ENCODE assay signal across 12 cellular contexts in genomic region chr17:6454495-6455320, GRCh38. TPM values are rescaled to one million over a fixed set of nuclear protein-coding genes. Genes with fewer than 3 reads are reported as not detected.
DNase-seq lines count a peak whose midpoint lies in the region; ATAC-seq and TF ChIP-seq lines count a peak whose summit lies in the region.
"Had no signal": no experiment of that assay in that cellular context is flagged by ENCODE, and none has a peak within 500 bp of the region (broad histone marks: within the 10 kb centered on the region; RNA-seq: fewer than 3 reads in every experiment).

No MANE protein-coding gene starts in this region.

- peaks cover 10% of the 10 kb centered on the region for H3K4me1 Mint-ChIP-seq in chondrocyte (ENCODE audit: low read depth)
- peaks cover 1% of the 10 kb centered on the region for H3K4me1 Mint-ChIP-seq in mesothelial cell of epicardium

- H3K36me3 ChIP-seq in heart left ventricle, result no peaks in the 10 kb centered on the region
- H3K36me3 ChIP-seq in thyroid gland, result no peaks in the 10 kb centered on the region

- H3K4me1 ChIP-seq in heart left ventricle (peaks cover 0 to 17% (median 4%) of the 10 kb centered on the region in 12 donors), thyroid gland (peaks cover 4 to 7% of the 10 kb centered on the region in 2 donors)

- no peak for TF ChIP-seq POLR2A in heart left ventricle (IDR thresholded peaks at IDR 0.05)
- TF ChIP-seq POLR2A in thyroid gland (IDR thresholded peaks at IDR 0.05), result no peak

- TF ChIP-seq CTCF in heart left ventricle (IDR thresholded peaks at IDR 0.05) (no peak), chondrocyte (IDR thresholded peaks at IDR 0.05) (no peak), mesothelial cell of epicardium (IDR thresholded peaks at IDR 0.05; ENCODE audit: unreplicated experiment) (no peak), thyroid gland (IDR thresholded peaks at IDR 0.05) (no peak)

- DNase-seq in heart left ventricle (peak in 3 of 5 donors; percentile 9 to 46 (median 12)), left cardiac atrium (no peak), chondrocyte (ENCODE audit: low spot score) (peak; percentile 82), mesothelial cell of epicardium (ENCODE audit: low spot score in 2 of 2, unreplicated experiment in 2 of 2) (no peak), thyroid gland (no peak), AG08396 (ENCODE audit: low spot score) (no peak), DMS153 (lab: John Stamatoyannopoulos, UW) (no peak), COLO829 (ENCODE audit: low spot score) (no peak)
- DNase-seq: anterior cingulate cortex, KBM-7, NCI-H2227 treated with DMSO at 0.1 percent for 48 hours had no signal

- H3K9me3 Mint-ChIP-seq in chondrocyte (ENCODE audit: low read depth), result no peaks in the 10 kb centered on the region
- no peaks in the 10 kb centered on the region for H3K9me3 Mint-ChIP-seq in mesothelial cell of epicardium

- intact Hi-C loops in heart left ventricle (cut with DNase I) (no loop called here), left cardiac atrium (cut with DNase I) (no loop called here), thyroid gland (cut with DNase I) (no loop called here)

- H3K27me3 ChIP-seq in heart left ventricle (peaks cover 0 to 23% (median 9%) of the 10 kb centered on the region in 9 donors), thyroid gland (no peaks in the 10 kb centered on the region)
- H3K27me3 ChIP-seq: SJSA1 had no signal

- ATAC-seq in heart left ventricle, result no peak
- no peak for ATAC-seq in left cardiac atrium

- H3K27me3 Mint-ChIP-seq in chondrocyte (ENCODE audit: low read depth), result peaks cover 12% of the 10 kb centered on the region
- peaks cover 30% of the 10 kb centered on the region for H3K27me3 Mint-ChIP-seq in mesothelial cell of epicardium (ENCODE audit: low read depth)

- H3K36me3 Mint-ChIP-seq in chondrocyte (ENCODE audit: low read depth) (peaks cover 4% of the 10 kb centered on the region), mesothelial cell of epicardium (peaks cover under 1% of the 10 kb centered on the region)

- H3K4me3 ChIP-seq in heart left ventricle (peak overlapping the region in 11 of 12 donors; percentile 8 to 41 (median 31)), thyroid gland (replicated peaks in 1 of 3) (peak overlapping the region in 1 of 3 donors; percentile 24)
- H3K4me3 ChIP-seq: SJSA1 had no signal

- whole genome bisulfite sequencing in heart left ventricle, 4 donors, result 22 to 37% (median 29%) methylated on average over 7 to 35 of the region's 35 CpGs
- WGBS in thyroid gland, 2 donors, result 43 to 62% methylated on average over 7 to 26 of the region's 35 CpGs

- H3K27ac ChIP-seq in heart left ventricle (no peak overlapping the region), thyroid gland (peak overlapping the region; percentile 26 to 44 (median 37))
- H3K27ac ChIP-seq: SJSA1 had no signal

- H3K27ac Mint-ChIP-seq in chondrocyte (ENCODE audit: unreplicated experiment) (no peak overlapping the region), mesothelial cell of epicardium (no peak overlapping the region)

- H3K9me3 ChIP-seq in heart left ventricle, result no peaks in the 10 kb centered on the region
- H3K9me3 ChIP-seq in thyroid gland, result no peaks in the 10 kb centered on the region
- H3K9me3 ChIP-seq: SJSA1 had no signal

- H3K4me3 Mint-ChIP-seq in chondrocyte (ENCODE audit: unreplicated experiment) (peak overlapping the region; percentile 15), mesothelial cell of epicardium (peak overlapping the region; percentile 50)

RNA-seq across cellular contexts. Expression of gene PIMREG, which starts 10.5 kb away (rescaled TPM):
- total RNA-seq in heart left ventricle (1 to 10 TPM in 2 of 9 donors, under 1 TPM in 3, not detected in 4; 0.35 to 4.6 (median 0.75) TPM), left cardiac atrium (under 1 TPM in 1 of 2 donors, not detected in 1; 0.29 TPM), chondrocyte (5.2 to 7.4 TPM (median 7.0 TPM) in 3 replicates), mesothelial cell of epicardium (12.1 to 13.9 TPM (median 12.2 TPM) in 3 replicates), thyroid gland (not detected)
- polyA plus RNA-seq in heart left ventricle, result under 1 TPM in 1 of 2 donors, not detected in 1; 0.21 TPM

RNA-seq across cellular contexts. Expression of gene AIPL1, which starts 19.8 kb away (rescaled TPM):
- total RNA-seq in heart left ventricle (not detected), left cardiac atrium (not detected), chondrocyte (not detected in 3 replicates), mesothelial cell of epicardium (not detected in 3 replicates), thyroid gland (not detected)
- not detected for polyA plus RNA-seq in heart left ventricle
- total RNA-seq: SJSA1 had no signal

Comparison
In these comparisons a context has a peak if more than half of its experiments do, and no peak if none do; other contexts are left out.
1. DNase-seq: peak in heart left ventricle (3 of 5) and chondrocyte (single experiment); none in left cardiac atrium (single experiment), mesothelial cell of epicardium (0 of 2), thyroid gland (0 of 2), AG08396 (single experiment), DMS153 (single experiment) and COLO829 (single experiment).
2. H3K27ac ChIP-seq: peak in thyroid gland (3 of 3); none in heart left ventricle (0 of 12).